ENCODE assay signal across 8 cellular contexts in genomic region chr4:70838972-70839536, GRCh38. TPM values are rescaled to one million over a fixed set of nuclear protein-coding genes. Genes with fewer than 3 reads are reported as not detected.
A peak's percentile ranks its signal among the peaks of the same experiment; 100 is the strongest.
DNase-seq lines count a peak whose midpoint lies in the region; ATAC-seq and TF ChIP-seq lines count a peak whose summit lies in the region.

No MANE protein-coding gene starts in this region.

- H3K9me2 ChIP-seq in GM23338 (ENCODE audit: insufficient read depth) = no peaks in the 10 kb centered on the region; the same call in 1 of the 2 replicates

- no peak for TF ChIP-seq EP300 in upper lobe of left lung (IDR thresholded peaks at IDR 0.05)

- TF ChIP-seq CTCF in GM23338 (conservative IDR thresholded peaks at IDR 0.05; ENCODE audit: low read depth in 2 of 2) (no peak), upper lobe of left lung (IDR thresholded peaks at IDR 0.05) (no peak)

- peak overlapping the region; percentile 97 for H3K4me3 Mint-ChIP-seq in GM23338

- H3K4me1 ChIP-seq in GM23338 (ENCODE audit: insufficient read depth) = peaks cover 23% of the 10 kb centered on the region
- H3K4me1 ChIP-seq in adipocyte (ENCODE audit: control insufficient read depth, insufficient read depth, low read length) = peaks cover 14% of the 10 kb centered on the region
- peaks cover 20 to 33% (median 26%) of the 10 kb centered on the region in 4 donors for H3K4me1 ChIP-seq in upper lobe of left lung

- H3K27me3 ChIP-seq in GM23338 (ENCODE audit: insufficient read depth) = no peaks in the 10 kb centered on the region
- H3K27me3 ChIP-seq in adipocyte (replicated peaks; ENCODE audit: control insufficient read depth, insufficient read depth, low read length) = no peaks in the 10 kb centered on the region
- H3K27me3 ChIP-seq in upper lobe of left lung = no peaks in the 10 kb centered on the region

- peak overlapping the region; percentile 94 for H3K9ac ChIP-seq in adipocyte (ENCODE audit: low read length)

- no peaks in the 10 kb centered on the region for H3K9me3 ChIP-seq in KOPT-K1 (ENCODE audit: insufficient read depth, low read length, poor library complexity, severe bottlenecking)
- H3K9me3 ChIP-seq in adipocyte (ENCODE audit: control insufficient read depth, low read length) = no peaks in the 10 kb centered on the region
- H3K9me3 ChIP-seq in upper lobe of left lung = no peaks in the 10 kb centered on the region

- no peaks in the 10 kb centered on the region for H3K9me3 Mint-ChIP-seq in GM23338

- no peak overlapping the region for H2AFZ ChIP-seq in GM23338

- H3K4me1 Mint-ChIP-seq in GM23338 = peaks cover 16% of the 10 kb centered on the region

- H3K27ac Mint-ChIP-seq in GM23338 = peak overlapping the region; percentile 97

- intact Hi-C loops in left cardiac atrium (cut with DNase I) = loop anchor here in 1 of 2 donors (2.0 to 10.0 kb wide), 3 partner anchors 64 to 156 kb away; partner anchors contain the start of genes DCK, MOB1B and UTP3
- intact Hi-C loops in posterior vena cava (cut with DNase I) = no loop called here

- peaks cover 4% of the 10 kb centered on the region for H3K27me3 Mint-ChIP-seq in GM23338 (ENCODE audit: insufficient read depth, low read depth, poor library complexity)

- peaks cover 30% of the 10 kb centered on the region for H4K20me1 ChIP-seq in GM23338 (replicated peaks; ENCODE audit: insufficient read depth)

- H3K27ac ChIP-seq in GM23338 (ENCODE audit: low read depth) (peak overlapping the region; percentile 83; the same call in 1 of the 2 replicates), KOPT-K1 (ENCODE audit: low read depth, low read length, poor library complexity, severe bottlenecking) (peak overlapping the region; percentile 91), upper lobe of left lung (peak overlapping the region; percentile 92 to 96 (median 95))

- whole genome bisulfite sequencing in upper lobe of left lung, 2 donors = 0% methylated on average over 14 to 31 of the region's 63 CpGs

- peak overlapping the region; percentile 85 for H3K4me3 ChIP-seq in GM23338
- peak overlapping the region; percentile 93 for H3K4me3 ChIP-seq in adipocyte (ENCODE audit: low read length)
- peak overlapping the region; percentile 87 to 99 (median 96) for H3K4me3 ChIP-seq in upper lobe of left lung

- H3F3A ChIP-seq in GM23338 (replicated peaks; ENCODE audit: low read depth) = no peaks in the 10 kb centered on the region

- TF ChIP-seq POLR2A in upper lobe of left lung (IDR thresholded peaks at IDR 0.05) = no peak

- peaks cover 9% of the 10 kb centered on the region; the same call in 1 of the 2 replicates for H3K36me3 ChIP-seq in GM23338 (ENCODE audit: insufficient read depth)
- peaks cover 32% of the 10 kb centered on the region for H3K36me3 ChIP-seq in KOPT-K1 (ENCODE audit: insufficient read depth, low read length)
- peaks cover 15% of the 10 kb centered on the region for H3K36me3 ChIP-seq in adipocyte (ENCODE audit: control insufficient read depth, insufficient read depth, low read length, severe bottlenecking)
- H3K36me3 ChIP-seq in upper lobe of left lung = peaks cover 0 to 15% (median 11%) of the 10 kb centered on the region in 4 donors

- H3K79me2 ChIP-seq in GM23338 (replicated peaks; ENCODE audit: insufficient read depth) = peaks cover 54% of the 10 kb centered on the region

- peaks cover 28% of the 10 kb centered on the region for H3K36me3 Mint-ChIP-seq in GM23338 (ENCODE audit: low read depth)

- DNase-seq in GM04503 (ENCODE audit: low read depth) (peak; percentile 13), GM23338 (ENCODE audit: low spot score) (peak; percentile 64), SW480 (ENCODE audit: low spot score) (peak; percentile 62), adipocyte (ENCODE audit: low read depth) (peak; percentile 83), left cardiac atrium (peak; percentile 78), posterior vena cava (ENCODE audit: low spot score) (peak; percentile 89), upper lobe of left lung (peak; percentile 72 to 93)

- H3K4me2 ChIP-seq in GM23338 = peak overlapping the region; percentile 90

- peak; percentile 61 for ATAC-seq in GM23338
- ATAC-seq in left cardiac atrium = peak; percentile 79 to 83
- peak; percentile 83 to 88 for ATAC-seq in upper lobe of left lung (ENCODE audit: low FRiP score in 2 of 2)

TF ChIP-seq in GM23338, 12 proteins besides CTCF, POLR2A, EP300 and RAD21:
- TF ChIP-seq POLR2AphosphoS5 (IDR thresholded peaks at IDR 0.05; ENCODE audit: low read depth) = peak; percentile 48
- no peak for TF ChIP-seq ZNF114 (CRISPR knock-in tag; IDR thresholded peaks at IDR 0.05)
- TF ChIP-seq ETS1 (IDR thresholded peaks at IDR 0.05) = no peak
- TF ChIP-seq ZNF331 (CRISPR knock-in tag; IDR thresholded peaks at IDR 0.05; ENCODE audit: low read depth) = no peak

RNA-seq across cellular contexts. Expression of gene GRSF1, which starts 0.6 kb away (rescaled TPM):
- 101 and 108 TPM in 2 replicates for total RNA-seq in GM23338 (2014; rRNA removed; shearing (Covaris generic))
- polyA plus RNA-seq in GM23338 (2016; fragmentation: Nextera tagmentation; extraction: Ambion mirVana) = 71.1 and 77.3 TPM in 2 replicates
- total RNA-seq in left cardiac atrium = 10 to 100 TPM; 64.4 to 79.7 TPM
- 10 to 100 TPM; 43.5 to 44.0 TPM for total RNA-seq in posterior vena cava
- 10 to 100 TPM; 25.9 to 59.1 (median 50.0) TPM for total RNA-seq in upper lobe of left lung

Comparison
In these comparisons a context has a peak if more than half of its experiments do, and no peak if none do; other contexts are left out.
1. Peak in every context shown above with its lines: DNase-seq, ATAC-seq, H3K4me3 ChIP-seq and H3K27ac ChIP-seq.
2. DNase-seq: peak in every context shown above with its lines; median percentile 89 in posterior vena cava; 83 in adipocyte; 82 in upper lobe of left lung; 78 in left cardiac atrium; 64 in GM23338; 62 in SW480; 13 in GM04503.